Comparison of ENCODE assay signal across 9 cellular contexts in genomic region chr11:71962428-71963038, GRCh38. TPM values are rescaled to one million over a fixed set of nuclear protein-coding genes. Genes with fewer than 3 reads are reported as not detected.
DNase-seq lines count a peak whose midpoint lies in the region; ATAC-seq and TF ChIP-seq lines count a peak whose summit lies in the region.
"Had no signal": no experiment of that assay in that cellular context is flagged by ENCODE, and none has a peak within 500 bp of the region (broad histone marks: within the 10 kb centered on the region; RNA-seq: fewer than 3 reads in every experiment).

No MANE protein-coding gene starts in this region.

- H3K9me3 ChIP-seq in fibroblast of lung (ENCODE audit: control insufficient read depth, insufficient read depth, low read depth, low read length) = no peaks in the 10 kb centered on the region
- no peaks in the 10 kb centered on the region for H3K9me3 ChIP-seq in neural progenitor cell (ENCODE audit: low read depth)

- H4K20me1 ChIP-seq in fibroblast of lung (ENCODE audit: control insufficient read depth, extremely low read depth, insufficient read depth, low read length) (no peaks in the 10 kb centered on the region), neural progenitor cell (ENCODE audit: low read depth) (peaks cover 11% of the 10 kb centered on the region)

- no peak overlapping the region for H3K4me3 ChIP-seq in AG09309 (ENCODE audit: control insufficient read depth, low read depth, low read length)
- H3K4me3 ChIP-seq in fibroblast of lung (replicated peaks in 1 of 4; ENCODE audit: control extremely low read depth in 1 of 4, insufficient read depth in 1 of 4, low read depth in 3 of 4, low read length in 4 of 4) = no peak overlapping the region
- no peak overlapping the region for H3K4me3 ChIP-seq in neural progenitor cell

- no peak overlapping the region for H3K4me3 Mint-ChIP-seq in neural progenitor cell

- no peak overlapping the region for H3K27ac Mint-ChIP-seq in neural progenitor cell

- H3K36me3 ChIP-seq in fibroblast of lung (ENCODE audit: control insufficient read depth, insufficient read depth, low read length) = no peaks in the 10 kb centered on the region
- no peaks in the 10 kb centered on the region for H3K36me3 ChIP-seq in neural progenitor cell

- H3K79me2 ChIP-seq in fibroblast of lung (ENCODE audit: control insufficient read depth, insufficient read depth, low read length) = no peaks in the 10 kb centered on the region
- H3K79me2 ChIP-seq in neural progenitor cell (ENCODE audit: low read depth) = peaks cover 22% of the 10 kb centered on the region

- ATAC-seq in GM19468 (IDR thresholded peaks at IDR 0.05; ENCODE audit: extremely low read depth, unreplicated experiment) = peak; percentile 49

- H3K27ac ChIP-seq in fibroblast of lung (ENCODE audit: insufficient read depth, low read length) (no peak overlapping the region), neural progenitor cell (no peak overlapping the region)

- peaks cover 2% of the 10 kb centered on the region for H3K27me3 Mint-ChIP-seq in neural progenitor cell (ENCODE audit: insufficient read depth, low read depth)

- H3K27me3 ChIP-seq in fibroblast of lung (ENCODE audit: control insufficient read depth, insufficient read depth, low read length) (no peaks in the 10 kb centered on the region), neural progenitor cell (no peaks in the 10 kb centered on the region)

- H2AFZ ChIP-seq in fibroblast of lung (ENCODE audit: low read length) = no peak overlapping the region
- H2AFZ ChIP-seq in neural progenitor cell (replicated peaks) = no peak overlapping the region

- TF ChIP-seq CTCF in AG09309 (IDR thresholded peaks at IDR 0.05; ENCODE audit: control insufficient read depth, insufficient read depth, low read depth, low read length, missing control alignments) = no peak
- TF ChIP-seq CTCF in fibroblast of lung (conservative IDR thresholded peaks at IDR 0.05 in 1 of 2, IDR thresholded peaks at IDR 0.05 in 1 of 2; ENCODE audit: low read depth in 1 of 2, low read length in 2 of 2) = no peak
- no peak for TF ChIP-seq CTCF in neural progenitor cell (IDR thresholded peaks at IDR 0.05)

- no peaks in the 10 kb centered on the region for H3K4me1 ChIP-seq in fibroblast of lung (ENCODE audit: control insufficient read depth, extremely low read depth, insufficient read depth, low read length)
- no peaks in the 10 kb centered on the region for H3K4me1 ChIP-seq in neural progenitor cell

- H3K4me2 ChIP-seq in fibroblast of lung (ENCODE audit: extremely low read depth, insufficient read depth, low read length) (peak overlapping the region; percentile 13), neural progenitor cell (no peak overlapping the region)

- H3K9me3 Mint-ChIP-seq in neural progenitor cell = no peaks in the 10 kb centered on the region

- DNase-seq in AG09309 (ENCODE audit: low read depth) (peak; percentile 23), NAMALWA (ENCODE audit: low spot score) (peak; percentile 35), fibroblast of lung (ENCODE audit: low read depth in 2 of 2) (peak; percentile 51 to 74), iPS-NIHi11 (ENCODE audit: low spot score) (no peak), neural progenitor cell (ENCODE audit: low spot score) (no peak)
- no peak for DNase-seq in stimulated activated naive CD4-positive, alpha-beta T cell (lab: John Stamatoyannopoulos, UW)
- no peak for DNase-seq in effector CD4-positive, alpha-beta T cell
- DNase-seq: NCI-H510A had no signal

- H3K9ac ChIP-seq in fibroblast of lung (ENCODE audit: insufficient read depth, low read length) = no peak overlapping the region
- H3K9ac ChIP-seq in neural progenitor cell = no peak overlapping the region

- no peaks in the 10 kb centered on the region for H3K4me1 Mint-ChIP-seq in neural progenitor cell

- no peaks in the 10 kb centered on the region for H3F3A ChIP-seq in neural progenitor cell (ENCODE audit: low read depth)

- H3K36me3 Mint-ChIP-seq in neural progenitor cell = peaks cover 22% of the 10 kb centered on the region

RNA-seq across cellular contexts. Expression of gene RNF121, which starts 33.7 kb away (rescaled TPM):
- 23.1 and 29.6 TPM in 2 replicates for total RNA-seq in fibroblast of lung
- 48.6 and 48.9 TPM in 2 replicates for polyA plus RNA-seq in fibroblast of lung
- polyA plus RNA-seq in fibroblast of lung (2012) = 35.7 and 36.8 TPM in 2 replicates
- polyA minus RNA-seq in fibroblast of lung (ENCODE audit: low replicate concordance) = 43.3 and 45.0 TPM in 2 replicates
- total RNA-seq in neural progenitor cell (ENCODE audit: low replicate concordance) = 16.7 and 31.8 TPM in 2 replicates

RNA-seq across cellular contexts. Expression of gene XNDC1N, which starts 34.1 kb away (rescaled TPM):
- total RNA-seq in fibroblast of lung (5.1 and 5.9 TPM in 2 replicates), neural progenitor cell (ENCODE audit: low replicate concordance) (6.6 and 14.8 TPM in 2 replicates)
- polyA plus RNA-seq in fibroblast of lung = 2.5 and 3.5 TPM in 2 replicates
- 1.5 and 1.7 TPM in 2 replicates for polyA plus RNA-seq in fibroblast of lung (2012)
- 11.0 TPM in 1 of 2 replicates, not detected in the other for polyA minus RNA-seq in fibroblast of lung (ENCODE audit: low replicate concordance)

RNA-seq across cellular contexts. Expression of gene IL18BP, which starts 36.2 kb away (rescaled TPM):
- total RNA-seq in fibroblast of lung = 1.5 and 2.5 TPM in 2 replicates
- polyA plus RNA-seq in fibroblast of lung = 2.5 and 5.3 TPM in 2 replicates
- polyA plus RNA-seq in fibroblast of lung (2012) = 4.0 and 17.7 TPM in 2 replicates
- 9.6 and 21.6 TPM in 2 replicates for polyA minus RNA-seq in fibroblast of lung (ENCODE audit: low replicate concordance)
- total RNA-seq in neural progenitor cell (ENCODE audit: low replicate concordance) = 7.5 and 10.3 TPM in 2 replicates

Comparison
In these comparisons a context has a peak if more than half of its experiments do, and no peak if none do; other contexts are left out.
1. DNase-seq: peak in AG09309 (single experiment), NAMALWA (single experiment) and fibroblast of lung (2 of 2); none in stimulated activated naive CD4-positive, alpha-beta T cell (0 of 6), effector CD4-positive, alpha-beta T cell (single experiment), iPS-NIHi11 (single experiment) and neural progenitor cell (single experiment).